Comparison of ENCODE assay signal across 8 cellular contexts in genomic region chr19:45769054-45769782, GRCh38. TPM values are rescaled to one million over a fixed set of nuclear protein-coding genes. Genes with fewer than 3 reads are reported as not detected.
A peak's percentile ranks its signal among the peaks of the same experiment; 100 is the strongest.
DNase-seq lines count a peak whose midpoint lies in the region; ATAC-seq and TF ChIP-seq lines count a peak whose summit lies in the region.

Gene SIX5 (minus strand): TSS chr19:45769252. CDS start chr19:45768844, 408 bp downstream.

- DNase-seq in DMS79 treated with DMSO at 0.1 percent for 48 hours (lab: John Stamatoyannopoulos, UW) (peak; percentile 92), Karpas-422 (peak; percentile 99), RPMI7951 (ENCODE audit: low read depth) (peak; percentile 97), fibroblast of pulmonary artery (ENCODE audit: low read depth) (peak; percentile 99)
- DNase-seq in activated T-helper 9 cell treated with anti-CD3 and anti-CD28 coated beads, Interleukin-2, amount 50 U/mL, for 16 hours (ENCODE audit: low read depth) = peak; percentile 88
- peak; percentile 98 for DNase-seq in stimulated activated naive CD8-positive, alpha-beta T cell treated with anti-CD3 and anti-CD28 coated beads, Interleukin-15, Interleukin-2, amounts not matched to agents 100 U/mL and 50 U/mL, for 24 hours

- peaks cover 23% of the 10 kb centered on the region for H3K4me1 Mint-ChIP-seq in nephron

- H3K27me3 ChIP-seq in Karpas-422 (ENCODE audit: low read length) = no peaks in the 10 kb centered on the region

- no peaks in the 10 kb centered on the region for H3K9me3 ChIP-seq in Karpas-422 (ENCODE audit: low read length)

- peak within 1 kb of the TSS; percentile 98 to 100 (median 98) for H3K4me3 Mint-ChIP-seq in nephron

- no peaks in the 10 kb centered on the region for H3K36me3 ChIP-seq in Karpas-422 (ENCODE audit: insufficient read depth, low read length)

- H3K4me1 ChIP-seq in Karpas-422 (ENCODE audit: low read length) = peaks cover 24% of the 10 kb centered on the region

- H3K9me3 Mint-ChIP-seq in nephron = no peaks in the 10 kb centered on the region

- TF ChIP-seq CTCF in fibroblast of pulmonary artery (IDR thresholded peaks at IDR 0.05; ENCODE audit: low read length, missing control alignments) (no peak), nephron (IDR thresholded peaks at IDR 0.05; ENCODE audit: unreplicated experiment in 3 of 3) (no peak)

- H3K9ac ChIP-seq in Karpas-422 (ENCODE audit: low read length) = peak within 1 kb of the TSS; percentile 95

- no peaks in the 10 kb centered on the region for H3K9me2 ChIP-seq in Karpas-422 (replicated peaks; ENCODE audit: insufficient read depth, low read length)

- H3K36me3 Mint-ChIP-seq in nephron (ENCODE audit: low read depth) = peaks cover 11% of the 10 kb centered on the region

- no peaks in the 10 kb centered on the region for H3K79me2 ChIP-seq in Karpas-422 (ENCODE audit: low read length)

- H3K27me3 Mint-ChIP-seq in nephron (ENCODE audit: low read depth) = no peaks in the 10 kb centered on the region

- H4K20me1 ChIP-seq in Karpas-422 (ENCODE audit: insufficient read depth, low read depth, low read length) = 0 out of 2 replicates have a peak, but pooled peaks cover 4% of the 10 kb centered on the region

- H3K27ac Mint-ChIP-seq in nephron = peak within 1 kb of the TSS; percentile 97 to 99 (median 99)

- ATAC-seq in GM21786 (IDR thresholded peaks at IDR 0.05; ENCODE audit: unreplicated experiment) = peak; percentile 51
- ATAC-seq in stimulated activated naive CD8-positive, alpha-beta T cell treated with anti-CD3 and anti-CD28 coated beads, Interleukin-15, Interleukin-2, amounts not matched to agents 100 U/mL and 50 U/mL, for 24 hours = peak; percentile 66

- H3K4me3 ChIP-seq in Karpas-422 (ENCODE audit: low read length) (peak within 1 kb of the TSS; percentile 95), fibroblast of pulmonary artery (replicated peaks; ENCODE audit: low read depth, low read length) (peak within 1 kb of the TSS; percentile 84)

- H2AFZ ChIP-seq in Karpas-422 (ENCODE audit: low read length) = peak within 1 kb of the TSS; percentile 32; the same call in 1 of the 2 replicates

- H3K27ac ChIP-seq in Karpas-422 (ENCODE audit: low read length) = peak within 1 kb of the TSS; percentile 72

- H3K4me2 ChIP-seq in Karpas-422 (ENCODE audit: low read depth, low read length, poor library complexity, severe bottlenecking) = peak within 1 kb of the TSS; percentile 100

RNA-seq across cellular contexts. Expression of gene SIX5, which starts in this region (rescaled TPM):
- 2.6 and 4.0 TPM in 2 replicates for total RNA-seq in Karpas-422 (2014; rRNA removed; shearing (Covaris generic); ENCODE audit: low replicate concordance)
- 5.6 and 6.4 TPM in 2 replicates for total RNA-seq in RPMI7951 (2014; rRNA removed; shearing (Covaris generic))

Comparison
In these comparisons a context has a peak if more than half of its experiments do, and no peak if none do; other contexts are left out.
1. Peak in every context shown above with its lines: DNase-seq, ATAC-seq, H3K4me3 ChIP-seq and H3K27ac ChIP-seq.